2 cellular contexts compared by ENCODE assay signal in genomic region chrX:1522905-1523304, GRCh38. TPM values are rescaled to one million over a fixed set of nuclear protein-coding genes. Genes with fewer than 3 reads are reported as not detected.
"Had no signal": no experiment of that assay in that cellular context is flagged by ENCODE, and none has a peak within 500 bp of the region (broad histone marks: within the 10 kb centered on the region; RNA-seq: fewer than 3 reads in every experiment).

No MANE protein-coding gene starts in this region.

RNA-seq across cellular contexts. Expression of gene P2RY8, which starts 14.1 kb away (rescaled TPM):
- total RNA-seq: bronchial epithelial cell, osteocyte had no signal
